In the genomic region with DNA sequence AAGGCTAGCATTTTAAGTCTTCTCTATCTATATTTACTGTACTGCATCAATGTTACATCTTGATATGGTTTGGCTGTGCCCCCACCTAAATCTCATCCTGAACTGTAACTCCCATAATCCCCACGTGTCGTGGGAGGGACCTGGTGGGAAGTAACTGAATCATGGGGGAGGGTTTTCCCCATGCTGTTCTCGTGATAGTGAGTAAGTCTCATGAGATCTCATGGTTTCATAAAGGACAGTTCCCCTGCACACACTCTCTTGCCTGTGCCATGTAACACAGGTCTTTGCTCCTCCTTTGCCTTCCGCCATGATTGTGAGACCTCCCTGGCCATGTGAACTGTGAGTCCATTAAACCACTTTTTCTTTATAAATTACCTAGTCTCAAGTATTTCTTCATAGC, we compare ENCODE assay signal across 25 cellular contexts.
DNase-seq lines count a peak whose midpoint lies in the region; ATAC-seq, FAIRE-seq and TF ChIP-seq lines count a peak whose summit lies in the region.
"Had no signal": no experiment of that assay in that cellular context is flagged by ENCODE, and none has a peak within 500 bp of the region (broad histone marks: within the 10 kb centered on the region; RNA-seq: fewer than 3 reads in every experiment).

No MANE protein-coding gene starts in this region.

- TF ChIP-seq CTCF in transverse colon (IDR thresholded peaks at IDR 0.05) = no peak

- no peak overlapping the region for H3K27ac ChIP-seq in transverse colon
- H3K27ac ChIP-seq: C4-2B, Peyer's patch, psoas muscle, sigmoid colon had no signal

- peaks cover 0 to 4% of the 10 kb centered on the region in 2 donors for H3K9me3 Mint-ChIP-seq in activated naive CD4-positive, alpha-beta T cell treated with anti-CD3 and anti-CD28 coated beads, Interleukin-2, amount 50 U/mL, for 72 hours
- H3K9me3 Mint-ChIP-seq in memory B cell = no peaks in the 10 kb centered on the region
- H3K9me3 Mint-ChIP-seq: activated B cell treated with CpG ODN at 0.5 μM for 24 hours; naive thymus-derived CD4-positive, alpha-beta T cell had no signal

- H3K27me3 Mint-ChIP-seq in memory B cell = no peaks in the 10 kb centered on the region
- H3K27me3 Mint-ChIP-seq: activated B cell treated with CpG ODN at 0.5 μM for 24 hours; naive thymus-derived CD4-positive, alpha-beta T cell had no signal

- peaks cover 0 to 10% (median 6%) of the 10 kb centered on the region in 4 donors for H3K4me1 ChIP-seq in transverse colon
- H3K4me1 ChIP-seq: Peyer's patch, psoas muscle had no signal

- no peaks in the 10 kb centered on the region for H3K27me3 ChIP-seq in transverse colon
- H3K27me3 ChIP-seq: Peyer's patch, sigmoid colon had no signal

- peaks cover 14% of the 10 kb centered on the region for H3K4me1 Mint-ChIP-seq in memory B cell

- no peaks in the 10 kb centered on the region for H3K9me3 ChIP-seq in transverse colon
- H3K9me3 ChIP-seq: Peyer's patch, psoas muscle, sigmoid colon had no signal

- WGBS in transverse colon (ENCODE audit: low coverage in 1 of 2), 2 donors = 90 to 93% methylated on average over 2 to 4 of the region's 4 CpGs

- peak; percentile 59 for FAIRE-seq in GM18507 (lab: Jason Lieb, UNC)
- FAIRE-seq: GM12892, H1, islet of Langerhans had no signal

- H3K36me3 ChIP-seq in transverse colon = no peaks in the 10 kb centered on the region
- H3K36me3 ChIP-seq: Peyer's patch, sigmoid colon had no signal

- no peak overlapping the region for H3K4me3 ChIP-seq in transverse colon
- H3K4me3 ChIP-seq: Peyer's patch, psoas muscle, sigmoid colon had no signal

- TF ChIP-seq EP300 in transverse colon (IDR thresholded peaks at IDR 0.05; ENCODE audit: low read depth) = no peak

- ATAC-seq in activated naive CD4-positive, alpha-beta T cell treated with anti-CD3 and anti-CD28 coated beads, Interleukin-2, amount 50 U/mL, for 72 hours = peak; percentile 12 to 51
- peak; percentile 33 for ATAC-seq in memory B cell (ENCODE audit: low read depth)
- ATAC-seq: left ventricle myocardium superior; naive thymus-derived CD4-positive, alpha-beta T cell; psoas muscle had no signal

- in situ Hi-C loops in transverse colon (cut with MboI; ENCODE audit: low pct_ligation_motif_present in 1 of 4, low pct_unique_long_range_greater_than_20kb in 1 of 4, low sequenced_read_pairs in 3 of 4) = no loop called here

- no peak for DNase-seq in activated naive CD4-positive, alpha-beta T cell treated with anti-CD3 and anti-CD28 coated beads, Interleukin-2, amount 50 U/mL, for 72 hours (ENCODE audit: low spot score in 2 of 2)
- DNase-seq in activated naive CD4-positive, alpha-beta T cell (lab: John Stamatoyannopoulos, UW) = no peak
- DNase-seq in GM18507 (ENCODE audit: extremely low spot score, insufficient read length, low read depth) = no peak
- peak; percentile 92 for DNase-seq in OCI-M1 (lab: John Stamatoyannopoulos, UW)
- no peak for DNase-seq in memory B cell (ENCODE audit: low spot score in 2 of 2)
- no peak for DNase-seq in transverse colon
- no peak for DNase-seq in NK-92 (lab: John Stamatoyannopoulos, UW; ENCODE audit: unreplicated experiment)
- DNase-seq: activated B cell treated with CpG ODN at 0.5 μM for 24 hours; amniotic stem cell; left ventricle myocardium superior; midbrain; naive thymus-derived CD4-positive, alpha-beta T cell; NCI-H1092 treated with DMSO at 0.1 percent for 48 hours; NCI-H2029; NCI-H526 treated with DMSO at 0.1 percent for 48 hours; occipital lobe; Peyer's patch; psoas muscle; SIG-M5; sigmoid colon; SW 1271 had no signal

- intact Hi-C loops in transverse colon (cut with DNase I; ENCODE audit: low total_unique reads) = no loop called here

- H3K27ac Mint-ChIP-seq in activated naive CD4-positive, alpha-beta T cell treated with anti-CD3 and anti-CD28 coated beads, Interleukin-2, amount 50 U/mL, for 72 hours = no peak overlapping the region
- H3K27ac Mint-ChIP-seq in memory B cell = no peak overlapping the region
- H3K27ac Mint-ChIP-seq: activated B cell treated with CpG ODN at 0.5 μM for 24 hours; naive thymus-derived CD4-positive, alpha-beta T cell had no signal

- TF ChIP-seq POLR2A in transverse colon (IDR thresholded peaks at IDR 0.05) = no peak

- no peak overlapping the region for H3K4me3 Mint-ChIP-seq in memory B cell
- H3K4me3 Mint-ChIP-seq: activated B cell treated with CpG ODN at 0.5 μM for 24 hours; naive thymus-derived CD4-positive, alpha-beta T cell had no signal

- H3K36me3 Mint-ChIP-seq in activated naive CD4-positive, alpha-beta T cell treated with anti-CD3 and anti-CD28 coated beads, Interleukin-2, amount 50 U/mL, for 72 hours = no peaks in the 10 kb centered on the region
- H3K36me3 Mint-ChIP-seq in memory B cell = peaks cover 4% of the 10 kb centered on the region
